In the genomic region with DNA sequence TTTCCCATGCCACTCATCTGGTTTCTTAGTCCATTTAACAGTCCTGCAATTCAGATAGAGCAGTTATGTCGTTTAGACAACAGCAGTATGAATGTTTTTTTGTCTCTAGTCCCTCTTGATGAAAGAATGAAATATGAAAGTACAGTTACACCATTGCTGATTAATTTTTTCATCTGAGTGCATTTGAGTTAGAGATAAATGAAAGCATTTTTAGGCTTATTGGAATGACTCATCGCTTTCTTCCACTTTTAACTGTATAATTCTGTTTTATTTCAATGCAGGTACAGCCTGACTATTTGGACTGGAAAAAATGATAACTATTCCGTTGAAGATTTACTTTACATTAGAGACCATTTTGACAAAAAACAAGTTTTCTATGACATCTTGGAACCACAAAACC, we compare ENCODE assay signal across 14 cellular contexts. TPM values are rescaled to one million over a fixed set of nuclear protein-coding genes. Genes with fewer than 3 reads are reported as not detected.
DNase-seq lines count a peak whose midpoint lies in the region; ATAC-seq, FAIRE-seq and TF ChIP-seq lines count a peak whose summit lies in the region.
"Had no signal": no experiment of that assay in that cellular context is flagged by ENCODE, and none has a peak within 500 bp of the region (broad histone marks: within the 10 kb centered on the region; RNA-seq: fewer than 3 reads in every experiment).

No MANE protein-coding gene starts in this region.

- FAIRE-seq in A549 (lab: Jason Lieb, UNC) (no peak), GM18507 (lab: Jason Lieb, UNC) (peak; percentile 18)

- CTCF ChIA-PET in A549 (lab: Yijun Ruan, JAX), result no interaction called here

- POLR2A ChIA-PET in A549 (lab: Yijun Ruan, JAX), result no interaction called here

- TF ChIP-seq POLR2A in A549 (IDR thresholded peaks at IDR 0.05; ENCODE audit: low read length), result no peak

- H3K4me1 ChIP-seq in A549, result 0 out of 3 replicates have a peak, but pooled peaks cover 3% of the 10 kb centered on the region

- H3K9me3 ChIP-seq in A549, result no peaks in the 10 kb centered on the region

- TF ChIP-seq EP300 in A549 (IDR thresholded peaks at IDR 0.05), result no peak

- TF ChIP-seq CTCF in A549 (IDR thresholded peaks at IDR 0.05), result no peak
- TF ChIP-seq CTCF in choroid plexus epithelial cell (conservative IDR thresholded peaks at IDR 0.05; ENCODE audit: low read depth, low read length), result no peak

- H3K4me2 ChIP-seq in A549, result no peak overlapping the region

- H3K4me3 ChIP-seq in A549, result no peak overlapping the region
- no peak overlapping the region for H3K4me3 ChIP-seq in choroid plexus epithelial cell (ENCODE audit: low read depth, low read length)

- TF ChIP-seq RAD21 in A549 (conservative IDR thresholded peaks at IDR 0.05 in 1 of 2, IDR thresholded peaks at IDR 0.05 in 1 of 2), result no peak

- ATAC-seq in A549 (no peak), SK-N-SH treated with all-trans-retinoic acid at 6 μM for 48 hours (peak; percentile 74), GM18868 (IDR thresholded peaks at IDR 0.05; ENCODE audit: unreplicated experiment) (no peak)

- H3K27ac ChIP-seq in A549, result no peak overlapping the region

- 48% methylated on average over 3 of the region's 3 CpGs for WGBS in A549 (ENCODE audit: missing lambda C conversion rate)

- no peak for DNase-seq in A549 (ENCODE audit: low read depth in 1 of 2, low spot score in 1 of 2)
- DNase-seq in GM18507 (ENCODE audit: extremely low spot score, insufficient read length, low read depth), result no peak
- DNase-seq in choroid plexus epithelial cell (ENCODE audit: low read depth), result peak; percentile 4
- DNase-seq in NCI-H128 (lab: John Stamatoyannopoulos, UW; ENCODE audit: unreplicated experiment), result no peak
- no peak for DNase-seq in NCI-H2171 (lab: John Stamatoyannopoulos, UW)
- DNase-seq: DMS79, H9, NCI-H1436, NCI-H2029, NCI-H774, SHP77 had no signal

TF ChIP-seq in A549, 52 proteins besides CTCF, POLR2A, EP300 and RAD21:
- TF ChIP-seq ZFP36 (IDR thresholded peaks at IDR 0.05; ENCODE audit: borderline replicate concordance, partially characterized antibody) (no peak), FOSL2 (IDR thresholded peaks at IDR 0.05) (no peak), FOSL2 (CRISPR knock-in tag; IDR thresholded peaks at IDR 0.05) (peak; percentile 26; the same call in 1 of the 2 replicates), EHMT2 (IDR thresholded peaks at IDR 0.05; ENCODE audit: low read depth) (no peak), NFE2L2 (conservative IDR thresholded peaks at IDR 0.05; ENCODE audit: low read length) (peak; percentile 46), HEYL (CRISPR knock-in tag; IDR thresholded peaks at IDR 0.05) (no peak), SMC3 (IDR thresholded peaks at IDR 0.05) (no peak), MAFK (IDR thresholded peaks at IDR 0.05; ENCODE audit: partially characterized antibody) (peak; percentile 52)
- TF ChIP-seq, protein P1, sequence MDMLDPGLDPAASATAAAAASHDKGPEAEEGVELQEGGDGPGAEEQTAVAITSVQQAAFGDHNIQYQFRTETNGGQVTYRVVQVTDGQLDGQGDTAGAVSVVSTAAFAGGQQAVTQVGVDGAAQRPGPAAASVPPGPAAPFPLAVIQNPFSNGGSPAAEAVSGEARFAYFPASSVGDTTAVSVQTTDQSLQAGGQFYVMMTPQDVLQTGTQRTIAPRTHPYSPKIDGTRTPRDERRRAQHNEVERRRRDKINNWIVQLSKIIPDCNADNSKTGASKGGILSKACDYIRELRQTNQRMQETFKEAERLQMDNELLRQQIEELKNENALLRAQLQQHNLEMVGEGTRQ (IDR thresholded peaks at IDR 0.05), result no peak
- TF ChIP-seq, protein P2, sequence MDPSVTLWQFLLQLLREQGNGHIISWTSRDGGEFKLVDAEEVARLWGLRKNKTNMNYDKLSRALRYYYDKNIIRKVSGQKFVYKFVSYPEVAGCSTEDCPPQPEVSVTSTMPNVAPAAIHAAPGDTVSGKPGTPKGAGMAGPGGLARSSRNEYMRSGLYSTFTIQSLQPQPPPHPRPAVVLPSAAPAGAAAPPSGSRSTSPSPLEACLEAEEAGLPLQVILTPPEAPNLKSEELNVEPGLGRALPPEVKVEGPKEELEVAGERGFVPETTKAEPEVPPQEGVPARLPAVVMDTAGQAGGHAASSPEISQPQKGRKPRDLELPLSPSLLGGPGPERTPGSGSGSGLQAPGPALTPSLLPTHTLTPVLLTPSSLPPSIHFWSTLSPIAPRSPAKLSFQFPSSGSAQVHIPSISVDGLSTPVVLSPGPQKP (IDR thresholded peaks at IDR 0.05; ENCODE audit: low read depth, low read length), result no peak

TF ChIP-seq in SK-N-SH treated with all-trans-retinoic acid at 6 μM for 48 hours, 23 proteins besides CTCF, POLR2A, EP300 and RAD21 (continues in another document):
- TF ChIP-seq ZNF70 (CRISPR knock-in tag; IDR thresholded peaks at IDR 0.05) (no peak), ISL1 (CRISPR knock-in tag; IDR thresholded peaks at IDR 0.05) (peak; percentile 94), ESRRG (CRISPR knock-in tag; IDR thresholded peaks at IDR 0.05) (0 out of 2 replicates have a peak, but pooled peaks have one; percentile 21), ZNF565 (CRISPR knock-in tag; conservative IDR thresholded peaks at IDR 0.05; ENCODE audit: low read depth) (no peak), ZNF8 (CRISPR knock-in tag; IDR thresholded peaks at IDR 0.05) (no peak), RARB (CRISPR knock-in tag; IDR thresholded peaks at IDR 0.05) (no peak)
- TF ChIP-seq, protein P3, sequence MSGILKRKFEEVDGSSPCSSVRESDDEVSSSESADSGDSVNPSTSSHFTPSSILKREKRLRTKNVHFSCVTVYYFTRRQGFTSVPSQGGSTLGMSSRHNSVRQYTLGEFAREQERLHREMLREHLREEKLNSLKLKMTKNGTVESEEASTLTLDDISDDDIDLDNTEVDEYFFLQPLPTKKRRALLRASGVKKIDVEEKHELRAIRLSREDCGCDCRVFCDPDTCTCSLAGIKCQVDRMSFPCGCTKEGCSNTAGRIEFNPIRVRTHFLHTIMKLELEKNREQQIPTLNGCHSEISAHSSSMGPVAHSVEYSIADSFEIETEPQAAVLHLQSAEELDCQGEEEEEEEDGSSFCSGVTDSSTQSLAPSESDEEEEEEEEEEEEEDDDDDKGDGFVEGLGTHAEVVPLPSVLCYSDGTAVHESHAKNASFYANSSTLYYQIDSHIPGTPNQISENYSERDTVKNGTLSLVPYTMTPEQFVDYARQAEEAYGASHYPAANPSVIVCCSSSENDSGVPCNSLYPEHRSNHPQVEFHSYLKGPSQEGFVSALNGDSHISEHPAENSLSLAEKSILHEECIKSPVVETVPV (CRISPR knock-in tag; IDR thresholded peaks at IDR 0.05), result 0 out of 2 replicates have a peak, but pooled peaks have one; percentile 38
- TF ChIP-seq, protein P4, sequence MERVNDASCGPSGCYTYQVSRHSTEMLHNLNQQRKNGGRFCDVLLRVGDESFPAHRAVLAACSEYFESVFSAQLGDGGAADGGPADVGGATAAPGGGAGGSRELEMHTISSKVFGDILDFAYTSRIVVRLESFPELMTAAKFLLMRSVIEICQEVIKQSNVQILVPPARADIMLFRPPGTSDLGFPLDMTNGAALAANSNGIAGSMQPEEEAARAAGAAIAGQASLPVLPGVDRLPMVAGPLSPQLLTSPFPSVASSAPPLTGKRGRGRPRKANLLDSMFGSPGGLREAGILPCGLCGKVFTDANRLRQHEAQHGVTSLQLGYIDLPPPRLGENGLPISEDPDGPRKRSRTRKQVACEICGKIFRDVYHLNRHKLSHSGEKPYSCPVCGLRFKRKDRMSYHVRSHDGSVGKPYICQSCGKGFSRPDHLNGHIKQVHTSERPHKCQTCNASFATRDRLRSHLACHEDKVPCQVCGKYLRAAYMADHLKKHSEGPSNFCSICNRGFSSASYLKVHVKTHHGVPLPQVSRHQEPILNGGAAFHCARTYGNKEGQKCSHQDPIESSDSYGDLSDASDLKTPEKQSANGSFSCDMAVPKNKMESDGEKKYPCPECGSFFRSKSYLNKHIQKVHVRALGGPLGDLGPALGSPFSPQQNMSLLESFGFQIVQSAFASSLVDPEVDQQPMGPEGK (CRISPR knock-in tag; IDR thresholded peaks at IDR 0.05; ENCODE audit: borderline replicate concordance), result no peak
- TF ChIP-seq, protein P5, sequence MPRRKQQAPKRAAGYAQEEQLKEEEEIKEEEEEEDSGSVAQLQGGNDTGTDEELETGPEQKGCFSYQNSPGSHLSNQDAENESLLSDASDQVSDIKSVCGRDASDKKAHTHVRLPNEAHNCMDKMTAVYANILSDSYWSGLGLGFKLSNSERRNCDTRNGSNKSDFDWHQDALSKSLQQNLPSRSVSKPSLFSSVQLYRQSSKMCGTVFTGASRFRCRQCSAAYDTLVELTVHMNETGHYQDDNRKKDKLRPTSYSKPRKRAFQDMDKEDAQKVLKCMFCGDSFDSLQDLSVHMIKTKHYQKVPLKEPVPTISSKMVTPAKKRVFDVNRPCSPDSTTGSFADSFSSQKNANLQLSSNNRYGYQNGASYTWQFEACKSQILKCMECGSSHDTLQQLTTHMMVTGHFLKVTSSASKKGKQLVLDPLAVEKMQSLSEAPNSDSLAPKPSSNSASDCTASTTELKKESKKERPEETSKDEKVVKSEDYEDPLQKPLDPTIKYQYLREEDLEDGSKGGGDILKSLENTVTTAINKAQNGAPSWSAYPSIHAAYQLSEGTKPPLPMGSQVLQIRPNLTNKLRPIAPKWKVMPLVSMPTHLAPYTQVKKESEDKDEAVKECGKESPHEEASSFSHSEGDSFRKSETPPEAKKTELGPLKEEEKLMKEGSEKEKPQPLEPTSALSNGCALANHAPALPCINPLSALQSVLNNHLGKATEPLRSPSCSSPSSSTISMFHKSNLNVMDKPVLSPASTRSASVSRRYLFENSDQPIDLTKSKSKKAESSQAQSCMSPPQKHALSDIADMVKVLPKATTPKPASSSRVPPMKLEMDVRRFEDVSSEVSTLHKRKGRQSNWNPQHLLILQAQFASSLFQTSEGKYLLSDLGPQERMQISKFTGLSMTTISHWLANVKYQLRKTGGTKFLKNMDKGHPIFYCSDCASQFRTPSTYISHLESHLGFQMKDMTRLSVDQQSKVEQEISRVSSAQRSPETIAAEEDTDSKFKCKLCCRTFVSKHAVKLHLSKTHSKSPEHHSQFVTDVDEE (CRISPR knock-in tag; IDR thresholded peaks at IDR 0.05), result no peak

RNA-seq across cellular contexts. Expression of a gene that starts 28.7 kb away (rescaled TPM):
- 0.01 and 0.05 TPM in 2 replicates for polyA plus RNA-seq in A549 (2011; rRNA removed)
- polyA plus RNA-seq in A549 (2012; cell fraction: cytosol; rRNA removed), result 0.01 TPM in 1 of 2 replicates, not detected in the other
- polyA plus RNA-seq in A549 (2012; cell fraction: nucleus; rRNA removed), result not detected in 2 replicates
- polyA plus RNA-seq in A549 (2017; fragmentation: RNase III; extraction: RNeasy Plus Mini Kit Qiagen cat#74134 plus additional on column Dnase treatment), result 0.01 TPM in 1 of 3 replicates, not detected in the others
- not detected in 2 replicates for polyA minus RNA-seq in A549 (2011; rRNA and poly(A)+ RNA removed)
- polyA plus RNA-seq: CD4-positive, CD25-positive, alpha-beta regulatory T cell had no signal

RNA-seq across cellular contexts. Expression of a gene that starts 53.5 kb away (rescaled TPM):
- 2.9 and 3.2 TPM in 2 replicates for polyA plus RNA-seq in A549 (2011; rRNA removed)
- 0.83 and 1.2 TPM in 2 replicates for polyA plus RNA-seq in A549 (2012; cell fraction: cytosol; rRNA removed)
- polyA plus RNA-seq in A549 (2012; cell fraction: nucleus; rRNA removed), result 0.46 and 0.75 TPM in 2 replicates
- polyA plus RNA-seq in A549 (2017; fragmentation: RNase III; extraction: RNeasy Plus Mini Kit Qiagen cat#74134 plus additional on column Dnase treatment), result 2.2 to 2.3 TPM (median 2.2 TPM) in 3 replicates
- polyA minus RNA-seq in A549 (2011; rRNA and poly(A)+ RNA removed), result 2.3 and 4.0 TPM in 2 replicates
- polyA plus RNA-seq: CD4-positive, CD25-positive, alpha-beta regulatory T cell had no signal
